ENCODE assay signal across 14 cellular contexts in genomic region chr1:31441073-31441472, GRCh38. TPM values are rescaled to one million over a fixed set of nuclear protein-coding genes. Genes with fewer than 3 reads are reported as not detected.
"Had no signal": no experiment of that assay in that cellular context is flagged by ENCODE, and none has a peak within 500 bp of the region (broad histone marks: within the 10 kb centered on the region; RNA-seq: fewer than 3 reads in every experiment).

No MANE protein-coding gene starts in this region.

- H3K4me1 ChIP-seq: ascending aorta had no signal

- ATAC-seq: activated CD8-positive, alpha-beta T cell treated with anti-CD3 and anti-CD28 coated beads for 36 hours; activated T-cell treated with anti-CD3 and anti-CD28 coated beads, Interleukin-2, amount 50 U/mL, for 4 hours had no signal

- H3K9me3 ChIP-seq: ascending aorta had no signal

- DNase-seq: activated CD4-positive, alpha-beta T cell treated with anti-CD3 and anti-CD28 coated beads, Interleukin-2, amount 10 ng/mL, durations not matched to agents 24 days and 14 days; activated CD8-positive, alpha-beta memory T cell treated with anti-CD3 and anti-CD28 coated beads, Interleukin-2, amount 50 U/mL, for 4 hours; activated CD8-positive, alpha-beta T cell treated with anti-CD3 and anti-CD28 coated beads for 36 hours; activated naive CD4-positive, alpha-beta T cell treated with anti-CD3 and anti-CD28 coated beads, Interleukin-2, amount 50 U/mL, for 16 hours; activated T-cell treated with anti-CD3 and anti-CD28 coated beads, Interleukin-2, amount 50 U/mL, for 4 hours; foreskin melanocyte; left ventricle myocardium superior; nephron progenitor cell; nucleus accumbens; retina; stimulated activated naive CD4-positive, alpha-beta T cell; T1000 had no signal

- H3K27me3 ChIP-seq: ascending aorta had no signal

- H3K36me3 ChIP-seq: ascending aorta had no signal

- H3K4me3 ChIP-seq: ascending aorta, coronary artery had no signal

- H3K27ac ChIP-seq: ascending aorta, coronary artery had no signal

RNA-seq across cellular contexts. Expression of gene SERINC2, which starts 28.1 kb away (rescaled TPM):
- total RNA-seq: activated CD4-positive, alpha-beta T cell treated with anti-CD3 and anti-CD28 coated beads, Interleukin-2, amount 10 ng/mL, durations not matched to agents 24 days and 14 days had no signal
